In the genomic region with DNA sequence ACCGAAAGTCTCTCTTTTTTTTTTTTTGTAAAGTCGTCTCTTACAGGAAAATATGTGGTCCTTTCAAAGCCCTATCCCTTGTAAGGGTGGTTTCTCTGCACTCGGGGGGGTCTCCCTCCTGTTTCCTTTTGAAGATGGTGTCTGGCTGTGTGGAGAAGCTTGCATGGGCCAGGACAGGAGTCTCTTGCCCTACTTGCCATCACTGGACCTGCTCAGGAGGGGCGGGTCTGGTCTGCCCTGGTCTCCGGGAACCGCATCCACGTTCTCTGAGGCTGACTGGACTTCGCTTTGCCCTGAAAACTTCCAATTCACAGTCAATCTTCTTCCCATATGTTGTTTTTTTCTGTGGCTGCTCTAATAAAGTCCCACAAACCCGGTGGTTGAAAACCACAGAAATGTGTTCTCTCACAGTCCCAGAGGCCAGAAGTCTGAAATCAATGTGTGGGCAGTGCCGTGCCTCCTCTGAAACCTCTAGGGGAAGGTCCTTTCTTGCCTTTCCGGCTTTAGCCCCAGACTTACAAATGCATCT, we compare ENCODE assay signal across 8 cellular contexts.
DNase-seq lines count a peak whose midpoint lies in the region; ATAC-seq and TF ChIP-seq lines count a peak whose summit lies in the region.

No MANE protein-coding gene starts in this region.

- ATAC-seq in GM19043 (IDR thresholded peaks at IDR 0.05; ENCODE audit: low read depth, unreplicated experiment) (peak; percentile 50), HG03442 (IDR thresholded peaks at IDR 0.05; ENCODE audit: unreplicated experiment) (peak; percentile 66)
- peak; percentile 53 for ATAC-seq in stimulated activated effector memory CD8-positive, alpha-beta T cell treated with anti-CD3 and anti-CD28 coated beads, Interleukin-12 subunit alpha, Interleukin-12 subunit beta, amount 100 ng/mL, for 72 hours

- H3K4me1 Mint-ChIP-seq in stimulated activated effector memory CD8-positive, alpha-beta T cell treated with anti-CD3 and anti-CD28 coated beads, Interleukin-12 subunit alpha, Interleukin-12 subunit beta, amount 100 ng/mL, for 72 hours = peaks cover 31% of the 10 kb centered on the region

- peak overlapping the region; percentile 61 for H3K4me3 Mint-ChIP-seq in stimulated activated effector memory CD8-positive, alpha-beta T cell treated with anti-CD3 and anti-CD28 coated beads, Interleukin-12 subunit alpha, Interleukin-12 subunit beta, amount 100 ng/mL, for 72 hours

- DNase-seq in AG09319 (ENCODE audit: extremely low read depth, low read depth) (peak; percentile 30), astrocyte of the hippocampus (ENCODE audit: low read depth, low spot score) (peak; percentile 92), NCI-H1417 treated with DMSO at 0.1 percent for 48 hours (lab: John Stamatoyannopoulos, UW) (no peak), KG1 (lab: John Stamatoyannopoulos, UW) (no peak)
- DNase-seq in stimulated activated effector memory CD8-positive, alpha-beta T cell treated with anti-CD3 and anti-CD28 coated beads, Interleukin-12 subunit alpha, Interleukin-12 subunit beta, amount 100 ng/mL, for 72 hours (ENCODE audit: low spot score in 2 of 2) = no peak
- DNase-seq in stimulated activated CD4-positive, alpha-beta T cell treated with anti-CD3 and anti-CD28 coated beads, Interleukin-2, amount 100 ng/mL, for 24 hours = no peak

- H3K36me3 Mint-ChIP-seq in stimulated activated effector memory CD8-positive, alpha-beta T cell treated with anti-CD3 and anti-CD28 coated beads, Interleukin-12 subunit alpha, Interleukin-12 subunit beta, amount 100 ng/mL, for 72 hours = no peaks in the 10 kb centered on the region

- peak overlapping the region; percentile 75 for H3K27ac Mint-ChIP-seq in stimulated activated effector memory CD8-positive, alpha-beta T cell treated with anti-CD3 and anti-CD28 coated beads, Interleukin-12 subunit alpha, Interleukin-12 subunit beta, amount 100 ng/mL, for 72 hours

- no peak for TF ChIP-seq CTCF in AG09319 (IDR thresholded peaks at IDR 0.05; ENCODE audit: low read depth, low read length)

- no peaks in the 10 kb centered on the region for H3K9me3 Mint-ChIP-seq in stimulated activated effector memory CD8-positive, alpha-beta T cell treated with anti-CD3 and anti-CD28 coated beads, Interleukin-12 subunit alpha, Interleukin-12 subunit beta, amount 100 ng/mL, for 72 hours

Comparison
In these comparisons a context has a peak if more than half of its experiments do, and no peak if none do; other contexts are left out.
1. DNase-seq: peak in AG09319 (single experiment) and astrocyte of the hippocampus (single experiment); none in stimulated activated effector memory CD8-positive, alpha-beta T cell treated with anti-CD3 and anti-CD28 coated beads, Interleukin-12 subunit alpha, Interleukin-12 subunit beta, amount 100 ng/mL, for 72 hours (0 of 2), NCI-H1417 treated with DMSO at 0.1 percent for 48 hours (single experiment), stimulated activated CD4-positive, alpha-beta T cell treated with anti-CD3 and anti-CD28 coated beads, Interleukin-2, amount 100 ng/mL, for 24 hours (0 of 2) and KG1 (single experiment).
2. Peak in every context shown above with its lines, with median percentiles within 50 percentile points of each other: ATAC-seq.